ENCODE assay signal across 1 cellular context in the genomic region with DNA sequence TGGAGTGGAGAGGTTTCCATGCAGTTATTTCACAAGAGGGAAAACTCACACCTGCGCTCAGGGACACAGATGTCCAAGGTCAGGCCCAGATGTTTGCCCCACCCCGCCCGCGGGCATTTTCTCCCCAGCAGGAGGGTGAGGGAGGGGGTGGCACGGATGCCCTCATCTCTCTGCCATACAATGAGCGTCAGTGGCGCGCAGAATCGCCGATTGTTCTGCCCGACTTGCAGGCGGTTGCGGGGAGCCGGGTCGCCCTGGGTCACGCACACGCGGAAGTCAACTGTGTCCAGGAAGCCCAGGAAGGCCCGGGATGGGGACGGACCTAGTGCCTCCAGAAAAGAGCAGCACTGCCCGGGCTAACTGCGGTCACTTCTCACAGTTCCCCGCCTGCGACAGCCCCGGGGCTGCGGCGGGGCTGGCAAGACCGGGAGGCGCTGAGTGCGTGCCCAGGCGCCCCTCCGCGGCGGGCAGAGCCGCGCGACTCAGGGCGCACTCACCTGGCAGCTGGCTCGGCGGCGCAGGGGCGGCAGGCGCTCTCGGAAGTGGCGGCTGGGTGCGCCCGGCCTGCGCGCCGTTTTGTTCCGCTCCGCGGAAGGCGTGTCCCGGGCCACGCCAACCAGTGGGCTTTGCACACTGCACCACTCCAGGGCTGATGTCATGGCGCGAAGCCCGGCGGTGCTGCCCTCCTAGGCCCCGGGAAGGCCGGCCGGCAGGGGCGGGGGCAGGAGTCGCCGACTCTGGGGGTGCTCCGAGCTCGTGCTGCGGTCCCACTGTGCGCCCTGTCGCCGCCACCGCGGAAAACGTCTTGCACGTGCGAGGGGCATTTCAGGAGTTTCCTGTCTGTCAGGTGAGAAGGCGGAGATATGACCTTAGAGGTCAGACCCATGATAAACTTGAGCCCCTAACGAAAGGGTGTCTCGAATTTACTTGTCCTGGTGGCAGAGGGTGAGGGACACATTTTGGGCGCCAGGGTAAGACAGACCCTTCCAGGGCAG.
TF ChIP-seq lines count a peak whose summit lies in the region.

CSRP1 (minus strand) TSS at position 551 of the 995 bp plus-strand sequence. CDS start 10,820 bp downstream, outside the sequence.

TF ChIP-seq in K562, 482 proteins besides CTCF, POLR2A, EP300 and RAD21 (continued from another document and continues in another):
- no peak for TF ChIP-seq ZNF444 (CRISPR knock-in tag; IDR thresholded peaks at IDR 0.05)
- TF ChIP-seq ZFX (CRISPR knock-in tag; IDR thresholded peaks at IDR 0.05), result peak; percentile 77
- no peak for TF ChIP-seq ARID3B (CRISPR knock-in tag; IDR thresholded peaks at IDR 0.05; ENCODE audit: borderline replicate concordance)
- no peak for TF ChIP-seq BCOR (IDR thresholded peaks at IDR 0.05)
- TF ChIP-seq ZNF175 (CRISPR knock-in tag; IDR thresholded peaks at IDR 0.05; ENCODE audit: low read depth), result peak; percentile 68; the same call in 1 of the 2 replicates
- no peak for TF ChIP-seq ZFPM2 (CRISPR knock-in tag; IDR thresholded peaks at IDR 0.05)
- peak; percentile 62 for TF ChIP-seq RBBP5 (IDR thresholded peaks at IDR 0.05; ENCODE audit: borderline replicate concordance, insufficient read depth, low read length, poor library complexity, severe bottlenecking)
- TF ChIP-seq SP1 (CRISPR knock-in tag; IDR thresholded peaks at IDR 0.05), result 0 out of 2 replicates have a peak, but pooled peaks have one; percentile 12
- no peak for TF ChIP-seq BRF2 (IDR thresholded peaks at IDR 0.05; ENCODE audit: borderline replicate concordance, insufficient read depth, insufficient read length)
- peak; percentile 42; the same call in 1 of the 2 replicates for TF ChIP-seq GABPB1 (CRISPR knock-in tag; IDR thresholded peaks at IDR 0.05)
- TF ChIP-seq ESRRA (IDR thresholded peaks at IDR 0.05; ENCODE audit: borderline replicate concordance, low read depth), result peak; percentile 37; the same call in 1 of the 2 replicates
- TF ChIP-seq RB1 (IDR thresholded peaks at IDR 0.05; ENCODE audit: low read depth), result 0 out of 2 replicates have a peak, but pooled peaks have one; percentile 65
- TF ChIP-seq TFAM (CRISPR knock-in tag; conservative IDR thresholded peaks at IDR 0.05), result no peak
- TF ChIP-seq HEY1 (CRISPR knock-in tag; IDR thresholded peaks at IDR 0.05; ENCODE audit: borderline replicate concordance), result no peak
- TF ChIP-seq CC2D1A (IDR thresholded peaks at IDR 0.05), result no peak
- no peak for TF ChIP-seq SIRT6 (IDR thresholded peaks at IDR 0.05; ENCODE audit: low read depth, low read length)
- TF ChIP-seq, protein P1, sequence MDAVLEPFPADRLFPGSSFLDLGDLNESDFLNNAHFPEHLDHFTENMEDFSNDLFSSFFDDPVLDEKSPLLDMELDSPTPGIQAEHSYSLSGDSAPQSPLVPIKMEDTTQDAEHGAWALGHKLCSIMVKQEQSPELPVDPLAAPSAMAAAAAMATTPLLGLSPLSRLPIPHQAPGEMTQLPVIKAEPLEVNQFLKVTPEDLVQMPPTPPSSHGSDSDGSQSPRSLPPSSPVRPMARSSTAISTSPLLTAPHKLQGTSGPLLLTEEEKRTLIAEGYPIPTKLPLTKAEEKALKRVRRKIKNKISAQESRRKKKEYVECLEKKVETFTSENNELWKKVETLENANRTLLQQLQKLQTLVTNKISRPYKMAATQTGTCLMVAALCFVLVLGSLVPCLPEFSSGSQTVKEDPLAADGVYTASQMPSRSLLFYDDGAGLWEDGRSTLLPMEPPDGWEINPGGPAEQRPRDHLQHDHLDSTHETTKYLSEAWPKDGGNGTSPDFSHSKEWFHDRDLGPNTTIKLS (IDR thresholded peaks at IDR 0.05; ENCODE audit: borderline replicate concordance, low read depth), result peak; percentile 55; the same call in 1 of the 2 replicates
- TF ChIP-seq, protein P2, sequence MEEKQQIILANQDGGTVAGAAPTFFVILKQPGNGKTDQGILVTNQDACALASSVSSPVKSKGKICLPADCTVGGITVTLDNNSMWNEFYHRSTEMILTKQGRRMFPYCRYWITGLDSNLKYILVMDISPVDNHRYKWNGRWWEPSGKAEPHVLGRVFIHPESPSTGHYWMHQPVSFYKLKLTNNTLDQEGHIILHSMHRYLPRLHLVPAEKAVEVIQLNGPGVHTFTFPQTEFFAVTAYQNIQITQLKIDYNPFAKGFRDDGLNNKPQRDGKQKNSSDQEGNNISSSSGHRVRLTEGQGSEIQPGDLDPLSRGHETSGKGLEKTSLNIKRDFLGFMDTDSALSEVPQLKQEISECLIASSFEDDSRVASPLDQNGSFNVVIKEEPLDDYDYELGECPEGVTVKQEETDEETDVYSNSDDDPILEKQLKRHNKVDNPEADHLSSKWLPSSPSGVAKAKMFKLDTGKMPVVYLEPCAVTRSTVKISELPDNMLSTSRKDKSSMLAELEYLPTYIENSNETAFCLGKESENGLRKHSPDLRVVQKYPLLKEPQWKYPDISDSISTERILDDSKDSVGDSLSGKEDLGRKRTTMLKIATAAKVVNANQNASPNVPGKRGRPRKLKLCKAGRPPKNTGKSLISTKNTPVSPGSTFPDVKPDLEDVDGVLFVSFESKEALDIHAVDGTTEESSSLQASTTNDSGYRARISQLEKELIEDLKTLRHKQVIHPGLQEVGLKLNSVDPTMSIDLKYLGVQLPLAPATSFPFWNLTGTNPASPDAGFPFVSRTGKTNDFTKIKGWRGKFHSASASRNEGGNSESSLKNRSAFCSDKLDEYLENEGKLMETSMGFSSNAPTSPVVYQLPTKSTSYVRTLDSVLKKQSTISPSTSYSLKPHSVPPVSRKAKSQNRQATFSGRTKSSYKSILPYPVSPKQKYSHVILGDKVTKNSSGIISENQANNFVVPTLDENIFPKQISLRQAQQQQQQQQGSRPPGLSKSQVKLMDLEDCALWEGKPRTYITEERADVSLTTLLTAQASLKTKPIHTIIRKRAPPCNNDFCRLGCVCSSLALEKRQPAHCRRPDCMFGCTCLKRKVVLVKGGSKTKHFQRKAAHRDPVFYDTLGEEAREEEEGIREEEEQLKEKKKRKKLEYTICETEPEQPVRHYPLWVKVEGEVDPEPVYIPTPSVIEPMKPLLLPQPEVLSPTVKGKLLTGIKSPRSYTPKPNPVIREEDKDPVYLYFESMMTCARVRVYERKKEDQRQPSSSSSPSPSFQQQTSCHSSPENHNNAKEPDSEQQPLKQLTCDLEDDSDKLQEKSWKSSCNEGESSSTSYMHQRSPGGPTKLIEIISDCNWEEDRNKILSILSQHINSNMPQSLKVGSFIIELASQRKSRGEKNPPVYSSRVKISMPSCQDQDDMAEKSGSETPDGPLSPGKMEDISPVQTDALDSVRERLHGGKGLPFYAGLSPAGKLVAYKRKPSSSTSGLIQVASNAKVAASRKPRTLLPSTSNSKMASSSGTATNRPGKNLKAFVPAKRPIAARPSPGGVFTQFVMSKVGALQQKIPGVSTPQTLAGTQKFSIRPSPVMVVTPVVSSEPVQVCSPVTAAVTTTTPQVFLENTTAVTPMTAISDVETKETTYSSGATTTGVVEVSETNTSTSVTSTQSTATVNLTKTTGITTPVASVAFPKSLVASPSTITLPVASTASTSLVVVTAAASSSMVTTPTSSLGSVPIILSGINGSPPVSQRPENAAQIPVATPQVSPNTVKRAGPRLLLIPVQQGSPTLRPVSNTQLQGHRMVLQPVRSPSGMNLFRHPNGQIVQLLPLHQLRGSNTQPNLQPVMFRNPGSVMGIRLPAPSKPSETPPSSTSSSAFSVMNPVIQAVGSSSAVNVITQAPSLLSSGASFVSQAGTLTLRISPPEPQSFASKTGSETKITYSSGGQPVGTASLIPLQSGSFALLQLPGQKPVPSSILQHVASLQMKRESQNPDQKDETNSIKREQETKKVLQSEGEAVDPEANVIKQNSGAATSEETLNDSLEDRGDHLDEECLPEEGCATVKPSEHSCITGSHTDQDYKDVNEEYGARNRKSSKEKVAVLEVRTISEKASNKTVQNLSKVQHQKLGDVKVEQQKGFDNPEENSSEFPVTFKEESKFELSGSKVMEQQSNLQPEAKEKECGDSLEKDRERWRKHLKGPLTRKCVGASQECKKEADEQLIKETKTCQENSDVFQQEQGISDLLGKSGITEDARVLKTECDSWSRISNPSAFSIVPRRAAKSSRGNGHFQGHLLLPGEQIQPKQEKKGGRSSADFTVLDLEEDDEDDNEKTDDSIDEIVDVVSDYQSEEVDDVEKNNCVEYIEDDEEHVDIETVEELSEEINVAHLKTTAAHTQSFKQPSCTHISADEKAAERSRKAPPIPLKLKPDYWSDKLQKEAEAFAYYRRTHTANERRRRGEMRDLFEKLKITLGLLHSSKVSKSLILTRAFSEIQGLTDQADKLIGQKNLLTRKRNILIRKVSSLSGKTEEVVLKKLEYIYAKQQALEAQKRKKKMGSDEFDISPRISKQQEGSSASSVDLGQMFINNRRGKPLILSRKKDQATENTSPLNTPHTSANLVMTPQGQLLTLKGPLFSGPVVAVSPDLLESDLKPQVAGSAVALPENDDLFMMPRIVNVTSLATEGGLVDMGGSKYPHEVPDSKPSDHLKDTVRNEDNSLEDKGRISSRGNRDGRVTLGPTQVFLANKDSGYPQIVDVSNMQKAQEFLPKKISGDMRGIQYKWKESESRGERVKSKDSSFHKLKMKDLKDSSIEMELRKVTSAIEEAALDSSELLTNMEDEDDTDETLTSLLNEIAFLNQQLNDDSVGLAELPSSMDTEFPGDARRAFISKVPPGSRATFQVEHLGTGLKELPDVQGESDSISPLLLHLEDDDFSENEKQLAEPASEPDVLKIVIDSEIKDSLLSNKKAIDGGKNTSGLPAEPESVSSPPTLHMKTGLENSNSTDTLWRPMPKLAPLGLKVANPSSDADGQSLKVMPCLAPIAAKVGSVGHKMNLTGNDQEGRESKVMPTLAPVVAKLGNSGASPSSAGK (IDR thresholded peaks at IDR 0.05), result peak; percentile 91
- TF ChIP-seq MAZ (CRISPR knock-in tag; conservative IDR thresholded peaks at IDR 0.05 in 1 of 2, IDR thresholded peaks at IDR 0.05 in 1 of 2), result peak in 1 of 2 experiments; percentile 67
- TF ChIP-seq, protein P3, sequence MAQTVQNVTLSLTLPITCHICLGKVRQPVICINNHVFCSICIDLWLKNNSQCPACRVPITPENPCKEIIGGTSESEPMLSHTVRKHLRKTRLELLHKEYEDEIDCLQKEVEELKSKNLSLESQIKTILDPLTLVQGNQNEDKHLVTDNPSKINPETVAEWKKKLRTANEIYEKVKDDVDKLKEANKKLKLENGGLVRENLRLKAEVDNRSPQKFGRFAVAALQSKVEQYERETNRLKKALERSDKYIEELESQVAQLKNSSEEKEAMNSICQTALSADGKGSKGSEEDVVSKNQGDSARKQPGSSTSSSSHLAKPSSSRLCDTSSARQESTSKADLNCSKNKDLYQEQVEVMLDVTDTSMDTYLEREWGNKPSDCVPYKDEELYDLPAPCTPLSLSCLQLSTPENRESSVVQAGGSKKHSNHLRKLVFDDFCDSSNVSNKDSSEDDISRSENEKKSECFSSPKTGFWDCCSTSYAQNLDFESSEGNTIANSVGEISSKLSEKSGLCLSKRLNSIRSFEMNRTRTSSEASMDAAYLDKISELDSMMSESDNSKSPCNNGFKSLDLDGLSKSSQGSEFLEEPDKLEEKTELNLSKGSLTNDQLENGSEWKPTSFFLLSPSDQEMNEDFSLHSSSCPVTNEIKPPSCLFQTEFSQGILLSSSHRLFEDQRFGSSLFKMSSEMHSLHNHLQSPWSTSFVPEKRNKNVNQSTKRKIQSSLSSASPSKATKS (CRISPR knock-in tag; IDR thresholded peaks at IDR 0.05), result no peak
- no peak for TF ChIP-seq ZNF121 (CRISPR knock-in tag; conservative IDR thresholded peaks at IDR 0.05)
- TF ChIP-seq ZNF592 (IDR thresholded peaks at IDR 0.05), result peak; percentile 80; the same call in 1 of the 2 replicates
- TF ChIP-seq SMARCC2 (IDR thresholded peaks at IDR 0.05; ENCODE audit: low read depth), result no peak
- no peak for TF ChIP-seq SMARCB1 (IDR thresholded peaks at IDR 0.05; ENCODE audit: insufficient read length, low read depth)
- no peak for TF ChIP-seq ZKSCAN3 (CRISPR knock-in tag; IDR thresholded peaks at IDR 0.05)
- peak; percentile 56; the same call in 1 of the 2 replicates for TF ChIP-seq GTF2A2 (tag; IDR thresholded peaks at IDR 0.05)
- 0 out of 2 replicates have a peak, but pooled peaks have one; percentile 11 for TF ChIP-seq ETV1 (tag; conservative IDR thresholded peaks at IDR 0.05; ENCODE audit: low read depth)
